Comparison of ENCODE assay signal across 18 cellular contexts in the genomic region with DNA sequence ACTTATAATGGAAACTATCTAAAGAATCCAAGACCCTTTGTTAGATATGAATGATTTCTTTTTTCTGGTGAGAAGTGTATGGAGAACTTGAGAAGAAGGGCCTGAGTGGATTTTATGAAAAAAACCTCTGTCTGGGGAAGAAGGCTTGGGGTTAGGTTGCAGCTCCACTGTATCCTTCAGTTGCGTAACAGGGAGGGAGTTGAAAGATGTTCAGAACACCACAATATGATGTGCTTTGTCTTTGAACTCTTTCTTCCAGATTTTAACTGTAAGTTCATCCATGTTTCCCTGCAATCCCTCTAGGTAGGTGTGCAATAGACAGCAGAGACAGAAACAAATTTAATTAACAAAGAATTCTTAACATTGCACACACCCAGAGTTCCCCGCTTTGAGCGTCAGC.
A peak's percentile ranks its signal among the peaks of the same experiment; 100 is the strongest.
DNase-seq lines count a peak whose midpoint lies in the region; ATAC-seq, FAIRE-seq and TF ChIP-seq lines count a peak whose summit lies in the region.
"Had no signal": no experiment of that assay in that cellular context is flagged by ENCODE, and none has a peak within 500 bp of the region (broad histone marks: within the 10 kb centered on the region; RNA-seq: fewer than 3 reads in every experiment).

No MANE protein-coding gene starts in this region.

- H4K5ac ChIP-seq in IMR-90 (ENCODE audit: low read depth, low read length): no peak overlapping the region
- no peak overlapping the region for H4K5ac ChIP-seq in H1 (ENCODE audit: insufficient read length, low read depth, low read length)

- H3K4me1 Mint-ChIP-seq in mesothelial cell of epicardium: peaks cover 25% of the 10 kb centered on the region
- H3K4me1 Mint-ChIP-seq: CD4-positive, alpha-beta memory T cell had no signal

- H3K56ac ChIP-seq in IMR-90 (ENCODE audit: extremely low read depth, insufficient read depth, low read length): no peak overlapping the region
- H3K56ac ChIP-seq in H1 (replicated peaks; ENCODE audit: insufficient read length, low read depth, low read length): no peak overlapping the region

- H4K8ac ChIP-seq in IMR-90 (ENCODE audit: low read depth in 2 of 2, low read length in 2 of 2) (no peak overlapping the region), H1 (ENCODE audit: extremely low read depth, insufficient read depth, low read length) (no peak overlapping the region)

- no peaks in the 10 kb centered on the region for H3K27me3 Mint-ChIP-seq in mesothelial cell of epicardium (ENCODE audit: low read depth)

- H3K4me2 ChIP-seq in IMR-90 (ENCODE audit: low read depth, low read length) (no peak overlapping the region), H1 (ENCODE audit: insufficient read depth in 1 of 2, low read depth in 2 of 2, low read length in 2 of 2) (no peak overlapping the region)

- H3K79me1 ChIP-seq in IMR-90 (ENCODE audit: low read depth in 1 of 2, low read length in 2 of 2): no peaks in the 10 kb centered on the region
- no peaks in the 10 kb centered on the region for H3K79me1 ChIP-seq in H1 (ENCODE audit: low read depth, low read length)

- H3K18ac ChIP-seq in IMR-90 (ENCODE audit: low read depth, low read length) (no peak overlapping the region), H1 (ENCODE audit: extremely low read depth, low read length) (no peak overlapping the region)

- no peaks in the 10 kb centered on the region for H3K36me3 ChIP-seq in IMR-90 (ENCODE audit: control insufficient read depth, insufficient read depth, low read length)
- no peaks in the 10 kb centered on the region for H3K36me3 ChIP-seq in adipocyte (ENCODE audit: control insufficient read depth, insufficient read depth, low read length, severe bottlenecking)
- no peaks in the 10 kb centered on the region for H3K36me3 ChIP-seq in H1 (ENCODE audit: control insufficient read depth in 2 of 4, insufficient read depth in 4 of 4, low read length in 3 of 4)

- intact Hi-C loops in IMR-90 (cut with micrococcal nuclease): no loop called here

- no TSS peak for BruUV-seq in IMR-90 (replicated peaks; lab: Mats Ljungman, UMichigan)

- H3K9me3 Mint-ChIP-seq in mesothelial cell of epicardium: peaks cover 7% of the 10 kb centered on the region

- H2AK9ac ChIP-seq in IMR-90 (replicated peaks; ENCODE audit: low read depth, low read length, poor library complexity): no peak overlapping the region

- H3K27me3 ChIP-seq in IMR-90 (ENCODE audit: control insufficient read depth, insufficient read depth, low read length): no peaks in the 10 kb centered on the region
- H3K27me3 ChIP-seq in adipocyte (replicated peaks; ENCODE audit: control insufficient read depth, insufficient read depth, low read length): peaks cover 8% of the 10 kb centered on the region
- no peaks in the 10 kb centered on the region for H3K27me3 ChIP-seq in H1 (replicated peaks in 1 of 4; ENCODE audit: control insufficient read depth in 3 of 4, extremely low read depth in 1 of 4, insufficient read depth in 3 of 4, low read length in 3 of 4)

- H3K9me3 ChIP-seq in IMR-90 (ENCODE audit: control insufficient read depth, insufficient read depth, low read length) (no peaks in the 10 kb centered on the region), adipocyte (ENCODE audit: control insufficient read depth, low read length) (peaks cover 8% of the 10 kb centered on the region), H1 (ENCODE audit: insufficient read depth in 2 of 2, low read depth in 1 of 2, low read length in 1 of 2) (peaks cover 0 to 2% of the 10 kb centered on the region in 2 experiments; a peak in 1 of 4 replicates)

- H3K4me1 ChIP-seq in IMR-90 (ENCODE audit: control insufficient read depth, insufficient read depth, low read length): no peaks in the 10 kb centered on the region
- H3K4me1 ChIP-seq in adipocyte (ENCODE audit: control insufficient read depth, insufficient read depth, low read length): peaks cover 7% of the 10 kb centered on the region
- no peaks in the 10 kb centered on the region for H3K4me1 ChIP-seq in H1 (replicated peaks in 1 of 4; ENCODE audit: control insufficient read depth in 3 of 4, insufficient read depth in 4 of 4, low read length in 3 of 4)

- H3K4me3 ChIP-seq in IMR-90 (ENCODE audit: insufficient read depth, low read depth, low read length) (no peak overlapping the region), adipocyte (ENCODE audit: low read length) (no peak overlapping the region), H1 (ENCODE audit: extremely low read depth in 1 of 4, insufficient read depth in 2 of 4, low read depth in 3 of 4, low read length in 4 of 4) (no peak overlapping the region)

- TF ChIP-seq EP300 in Ishikawa (IDR thresholded peaks at IDR 0.05; ENCODE audit: borderline replicate concordance) (no peak), H1 (IDR thresholded peaks at IDR 0.05; ENCODE audit: borderline replicate concordance in 1 of 2, low read depth in 2 of 2, low read length in 2 of 2) (no peak)

- no peaks in the 10 kb centered on the region for H4K20me1 ChIP-seq in IMR-90 (ENCODE audit: insufficient read depth, low read length)
- no peaks in the 10 kb centered on the region for H4K20me1 ChIP-seq in H1 (replicated peaks in 1 of 2; ENCODE audit: control insufficient read depth in 1 of 2, insufficient read depth in 2 of 2, low read length in 2 of 2)

- H2AFZ ChIP-seq in IMR-90 (replicated peaks; ENCODE audit: low read length, poor library complexity): no peak overlapping the region
- H2AFZ ChIP-seq in H1 (ENCODE audit: low read length): no peak overlapping the region

- no peak overlapping the region for H3K27ac ChIP-seq in IMR-90 (ENCODE audit: insufficient read depth, low read length)
- no peak overlapping the region for H3K27ac ChIP-seq in H1 (ENCODE audit: low read depth, low read length)

- H3K36me3 Mint-ChIP-seq in mesothelial cell of epicardium: peaks cover 6% of the 10 kb centered on the region
- H3K36me3 Mint-ChIP-seq: CD4-positive, alpha-beta memory T cell had no signal

- no peaks in the 10 kb centered on the region for H3K9me1 ChIP-seq in IMR-90 (ENCODE audit: insufficient read depth, low read length)

- no peak overlapping the region for H4K91ac ChIP-seq in IMR-90 (ENCODE audit: insufficient read depth, low read depth, low read length)
- H4K91ac ChIP-seq in H1 (replicated peaks; ENCODE audit: insufficient read length, low read length): no peak overlapping the region

- no peaks in the 10 kb centered on the region for H3K23me2 ChIP-seq in H1 (ENCODE audit: low read depth, low read length)

- H2AK5ac ChIP-seq in IMR-90 (ENCODE audit: low read depth, low read length): no peak overlapping the region
- H2AK5ac ChIP-seq in H1 (ENCODE audit: low read depth, low read length): no peak overlapping the region

- WGBS in IMR-90 (ENCODE audit: extremely low coverage in 2 of 2, insufficient read length in 1 of 2), 2 experiments: no CpG with 5 or more reads among the region's 3 CpGs
- WGBS in H1 (ENCODE audit: extremely low coverage in 1 of 2, insufficient coverage in 1 of 2, insufficient read length in 1 of 2, insufficient replicate concordance in 2 of 2, low coverage in 1 of 2, low lambda C conversion rate in 2 of 2, missing lambda C conversion rate in 1 of 2), 2 experiments: 83% methylated on average over 3 of the region's 3 CpGs; no CpG with 5 or more reads in 1 of the 2 experiments

- no peak for TF ChIP-seq RAD21 in IMR-90 (IDR thresholded peaks at IDR 0.05; ENCODE audit: low read length)
- TF ChIP-seq RAD21 in Ishikawa (IDR thresholded peaks at IDR 0.05; ENCODE audit: low read depth): no peak
- TF ChIP-seq RAD21 in H1 (IDR thresholded peaks at IDR 0.05 in 1 of 2, conservative IDR thresholded peaks at IDR 0.05 in 1 of 2; ENCODE audit: low read depth in 2 of 2, low read length in 2 of 2): no peak

- no peak for FAIRE-seq in H1 (lab: Jason Lieb, UNC)
- FAIRE-seq: GM12891, GM18507 had no signal

- DNase-seq in IMR-90 (no peak), adipocyte (ENCODE audit: low read depth) (peak; percentile 39), H1 (ENCODE audit: low read depth in 1 of 2, low spot score in 2 of 2) (no peak), KBM-7 (no peak), mesothelial cell of epicardium (ENCODE audit: low spot score in 2 of 2, unreplicated experiment in 2 of 2) (no peak)
- DNase-seq: Calu3; CD4-positive, alpha-beta memory T cell; COR-L47; DMS53; DMS79 treated with DMSO at 0.1 percent for 48 hours; GF-D8; GOT3; H7; HCEC 1CT had no signal

- CTCF ChIA-PET in IMR-90 (lab: Yijun Ruan, JAX): no interaction called here
- CTCF ChIA-PET in H1 (lab: Charles Lee; ENCODE audit: partially characterized antibody): interaction anchor here (0.5 to 2.3 kb wide), 6 partner anchors 10 to 867 kb away, joined by 3 to 5 read pairs (median 3); no protein-coding TSS in a partner anchor

- no peak overlapping the region for H3K27ac Mint-ChIP-seq in mesothelial cell of epicardium
- H3K27ac Mint-ChIP-seq: CD4-positive, alpha-beta memory T cell had no signal

- H3K14ac ChIP-seq in IMR-90 (replicated peaks; ENCODE audit: low read depth, low read length): no peak overlapping the region
- H3K14ac ChIP-seq in H1 (ENCODE audit: insufficient read length): no peak overlapping the region

- H2BK12ac ChIP-seq in H1 (ENCODE audit: low read depth, low read length): no peak overlapping the region

- ATAC-seq in IMR-90 (ENCODE audit: low read depth): no peak
- ATAC-seq in HG03139 (IDR thresholded peaks at IDR 0.05; ENCODE audit: unreplicated experiment): no peak

- H3K4ac ChIP-seq in IMR-90 (ENCODE audit: low read depth, low read length): no peak overlapping the region
- no peak overlapping the region for H3K4ac ChIP-seq in H1 (replicated peaks; ENCODE audit: insufficient read length, low read depth, low read length)

- H2BK5ac ChIP-seq in IMR-90 (ENCODE audit: low read depth, low read length, poor library complexity, severe bottlenecking) (no peak overlapping the region), H1 (ENCODE audit: low read depth, low read length) (no peak overlapping the region)

- H2BK20ac ChIP-seq in IMR-90 (ENCODE audit: low read depth, low read length) (no peak overlapping the region), H1 (ENCODE audit: low read length) (no peak overlapping the region)

- TF ChIP-seq POLR2A in IMR-90 (IDR thresholded peaks at IDR 0.05; ENCODE audit: low read depth, low read length) (no peak), H1 (IDR thresholded peaks at IDR 0.05; ENCODE audit: control extremely low read depth in 1 of 2, low read depth in 2 of 2, low read length in 2 of 2) (no peak)

- H3K9ac ChIP-seq in IMR-90 (ENCODE audit: low read depth, low read length): no peak overlapping the region
- no peak overlapping the region for H3K9ac ChIP-seq in adipocyte (ENCODE audit: low read length)
- H3K9ac ChIP-seq in H1 (replicated peaks in 1 of 4; ENCODE audit: extremely low read depth in 1 of 4, low read depth in 3 of 4, low read length in 3 of 4): no peak overlapping the region

- TF ChIP-seq CTCF in IMR-90 (conservative IDR thresholded peaks at IDR 0.05; ENCODE audit: low read depth, low read length) (no peak), H1 (IDR thresholded peaks at IDR 0.05; ENCODE audit: control extremely low read depth in 1 of 3, insufficient read depth in 1 of 3, low read depth in 1 of 3, low read length in 3 of 3) (no peak), mesothelial cell of epicardium (IDR thresholded peaks at IDR 0.05; ENCODE audit: unreplicated experiment) (no peak)

- dilution Hi-C loops in IMR-90 (cut with HindIII; ENCODE audit: low sequenced_read_pairs, unreplicated experiment): no loop called here

- H3K79me2 ChIP-seq in H1 (ENCODE audit: control insufficient read depth in 1 of 2, insufficient read depth in 2 of 2, low read length in 2 of 2): no peaks in the 10 kb centered on the region

- in situ Hi-C loops in IMR-90 (cut with MboI; ENCODE audit: low sequenced_read_pairs) (no loop called here), KBM-7 (cut with MboI; ENCODE audit: low pct_unique_long_range_greater_than_20kb, low sequenced_read_pairs) (no loop called here)

- POLR2A ChIA-PET in IMR-90 (lab: Charles Lee; ENCODE audit: unreplicated experiment) (no interaction called here), H1 (lab: Charles Lee; ENCODE audit: partially characterized antibody) (no interaction called here)

- no peak overlapping the region for H2BK15ac ChIP-seq in IMR-90 (ENCODE audit: low read depth, low read length)
- no peak overlapping the region for H2BK15ac ChIP-seq in H1 (ENCODE audit: low read length)

- no peak overlapping the region for H2BK120ac ChIP-seq in IMR-90 (ENCODE audit: low read depth, low read length)
- H2BK120ac ChIP-seq in H1 (replicated peaks; ENCODE audit: low read depth, low read length): no peak overlapping the region

- no peak overlapping the region for H3K4me3 Mint-ChIP-seq in mesothelial cell of epicardium
- H3K4me3 Mint-ChIP-seq: CD4-positive, alpha-beta memory T cell had no signal

- H3K23ac ChIP-seq in IMR-90 (ENCODE audit: low read depth, low read length) (no peak overlapping the region), H1 (ENCODE audit: insufficient read length) (no peak overlapping the region)
